ENCODE assay signal across 1 cellular context in genomic region chr2:219294356-219295351, GRCh38.
TF ChIP-seq lines count a peak whose summit lies in the region.

No MANE protein-coding gene starts in this region.

TF ChIP-seq in GM23338, 12 proteins besides CTCF, POLR2A, EP300 and RAD21 (continued from another document):
- TF ChIP-seq CREB1 (CRISPR knock-in tag; IDR thresholded peaks at IDR 0.05; ENCODE audit: low read depth) (peak; percentile 71), ETS1 (IDR thresholded peaks at IDR 0.05) (0 out of 2 replicates have a peak, but pooled peaks have one; percentile 43), STAT1 (IDR thresholded peaks at IDR 0.05; ENCODE audit: unreplicated experiment) (no peak), EZH2phosphoT487 (IDR thresholded peaks at IDR 0.05; ENCODE audit: unreplicated experiment) (no peak), ZNF462 (CRISPR knock-in tag; IDR thresholded peaks at IDR 0.05) (peak; percentile 87), ZNF331 (CRISPR knock-in tag; IDR thresholded peaks at IDR 0.05; ENCODE audit: low read depth) (no peak)
